ENCODE assay signal across 1 cellular context in the genomic region with DNA sequence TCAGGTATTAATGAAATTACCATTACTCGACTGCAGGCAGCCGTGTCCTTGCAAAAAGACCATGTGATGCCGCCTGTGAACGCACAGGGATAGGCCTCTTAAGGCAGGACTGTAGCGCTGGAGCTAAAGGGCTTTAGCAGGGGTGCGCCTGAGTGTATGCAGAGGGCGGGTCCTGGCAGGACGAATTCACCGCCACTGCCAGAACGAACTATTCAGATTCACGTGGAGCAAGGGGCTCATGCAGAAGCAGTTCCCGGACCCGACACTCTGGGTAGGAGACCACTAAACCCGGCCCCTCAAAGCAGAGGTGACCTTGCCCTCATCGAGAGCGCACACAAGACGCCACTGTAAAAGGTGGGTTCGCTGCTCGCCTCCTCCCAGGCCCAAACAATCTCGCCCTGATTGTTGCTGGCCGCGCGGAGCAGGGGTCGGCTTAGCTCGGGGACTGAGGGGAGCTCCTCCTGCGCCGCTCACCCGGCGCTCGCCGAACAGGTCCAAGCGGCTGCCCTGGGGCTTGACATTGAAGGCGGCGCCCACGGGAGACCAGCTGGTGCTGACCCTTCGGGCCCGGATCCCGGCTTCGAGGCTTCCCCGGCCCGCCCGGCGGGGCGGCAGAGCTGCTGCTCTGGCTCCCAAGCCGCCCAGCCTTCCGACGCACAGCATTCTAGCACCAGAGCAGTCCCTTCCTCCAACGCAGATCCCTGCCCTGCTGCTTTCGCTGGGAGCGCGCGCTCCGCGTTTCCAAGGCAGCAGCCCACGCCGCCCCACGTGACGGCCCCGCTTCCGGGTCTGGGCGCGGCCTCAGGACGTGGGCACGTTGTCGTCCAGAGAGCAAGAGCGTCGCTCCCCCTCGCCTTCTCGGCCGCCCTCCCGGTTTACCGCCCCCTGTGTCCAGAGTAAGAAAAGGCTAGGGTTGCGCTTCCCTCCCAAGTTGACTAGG.
A peak's percentile ranks its signal among the peaks of the same experiment; 100 is the strongest.
TF ChIP-seq lines count a peak whose summit lies in the region.

A gene (minus strand): TSS at position 743 of the 940 bp plus-strand sequence. CDS start 80 bp downstream, at position 663.

TF ChIP-seq in HEK293, 187 proteins besides CTCF, POLR2A, EP300 and RAD21 (continued from another document and continues in another):
- TF ChIP-seq IKZF3 (tag by site-specific recombination; IDR thresholded peaks at IDR 0.05) (0 out of 2 replicates have a peak, but pooled peaks have one; percentile 20), ZNF155 (tag by site-specific recombination; IDR thresholded peaks at IDR 0.05) (no peak), ZNF292 (tag by site-specific recombination; IDR thresholded peaks at IDR 0.05; ENCODE audit: borderline replicate concordance, low read depth) (no peak), ZNF530 (tag by site-specific recombination; IDR thresholded peaks at IDR 0.05; ENCODE audit: low read depth) (no peak), ZNF501 (tag by site-specific recombination; IDR thresholded peaks at IDR 0.05) (peak; percentile 55; the same call in 1 of the 2 replicates), ZNF146 (tag by site-specific recombination; IDR thresholded peaks at IDR 0.05) (no peak), ZNF473 (tag by site-specific recombination; IDR thresholded peaks at IDR 0.05) (no peak), KLF8 (tag by site-specific recombination; IDR thresholded peaks at IDR 0.05) (peak; percentile 90), SALL2 (tag by site-specific recombination; IDR thresholded peaks at IDR 0.05; ENCODE audit: borderline replicate concordance) (no peak), ZBTB8A (tag by site-specific recombination; IDR thresholded peaks at IDR 0.05) (no peak; the same call in 1 of the 2 replicates), ZNF830 (tag by site-specific recombination; IDR thresholded peaks at IDR 0.05; ENCODE audit: low read depth) (no peak), ZSCAN23 (tag by site-specific recombination; IDR thresholded peaks at IDR 0.05) (no peak), KLF7 (tag by site-specific recombination; IDR thresholded peaks at IDR 0.05; ENCODE audit: borderline replicate concordance) (peak; percentile 91), YY2 (tag by site-specific recombination; IDR thresholded peaks at IDR 0.05) (no peak), ZNF629 (tag by site-specific recombination; IDR thresholded peaks at IDR 0.05) (peak; percentile 54; the same call in 1 of the 2 replicates), ZNF354C (tag by site-specific recombination; IDR thresholded peaks at IDR 0.05; ENCODE audit: borderline replicate concordance, low read depth) (no peak), BCL11B (tag by site-specific recombination; IDR thresholded peaks at IDR 0.05; ENCODE audit: low read depth) (no peak), ZNF785 (tag by site-specific recombination; IDR thresholded peaks at IDR 0.05) (no peak), RBAK (tag by site-specific recombination; IDR thresholded peaks at IDR 0.05) (no peak), ZNF366 (tag by site-specific recombination; conservative IDR thresholded peaks at IDR 0.05) (no peak), ZNF707 (tag by site-specific recombination; IDR thresholded peaks at IDR 0.05) (no peak), KLF10 (tag by site-specific recombination; IDR thresholded peaks at IDR 0.05) (no peak), ZNF211 (tag by site-specific recombination; IDR thresholded peaks at IDR 0.05; ENCODE audit: low read depth) (no peak), ZNF266 (tag by site-specific recombination; IDR thresholded peaks at IDR 0.05; ENCODE audit: low read depth) (no peak), TCF7L2 (IDR thresholded peaks at IDR 0.05; ENCODE audit: borderline replicate concordance, low read depth, low read length) (no peak), ZNF624 (tag by site-specific recombination; IDR thresholded peaks at IDR 0.05) (no peak), ZFP41 (tag by site-specific recombination; IDR thresholded peaks at IDR 0.05; ENCODE audit: borderline replicate concordance) (no peak), HOXA7 (CRISPR knock-in tag; IDR thresholded peaks at IDR 0.05; ENCODE audit: borderline replicate concordance) (no peak), MYNN (tag by site-specific recombination; IDR thresholded peaks at IDR 0.05; ENCODE audit: borderline replicate concordance) (no peak), ZNF169 (tag by site-specific recombination; IDR thresholded peaks at IDR 0.05) (no peak), ZNF433 (tag by site-specific recombination; IDR thresholded peaks at IDR 0.05; ENCODE audit: low read depth) (no peak), ZNF837 (tag by site-specific recombination; IDR thresholded peaks at IDR 0.05) (no peak), KLF9 (tag by site-specific recombination; IDR thresholded peaks at IDR 0.05; ENCODE audit: low read depth) (no peak; the same call in 1 of the 2 replicates), ZNF133 (tag by site-specific recombination; IDR thresholded peaks at IDR 0.05) (no peak)
- TF ChIP-seq, protein P1, sequence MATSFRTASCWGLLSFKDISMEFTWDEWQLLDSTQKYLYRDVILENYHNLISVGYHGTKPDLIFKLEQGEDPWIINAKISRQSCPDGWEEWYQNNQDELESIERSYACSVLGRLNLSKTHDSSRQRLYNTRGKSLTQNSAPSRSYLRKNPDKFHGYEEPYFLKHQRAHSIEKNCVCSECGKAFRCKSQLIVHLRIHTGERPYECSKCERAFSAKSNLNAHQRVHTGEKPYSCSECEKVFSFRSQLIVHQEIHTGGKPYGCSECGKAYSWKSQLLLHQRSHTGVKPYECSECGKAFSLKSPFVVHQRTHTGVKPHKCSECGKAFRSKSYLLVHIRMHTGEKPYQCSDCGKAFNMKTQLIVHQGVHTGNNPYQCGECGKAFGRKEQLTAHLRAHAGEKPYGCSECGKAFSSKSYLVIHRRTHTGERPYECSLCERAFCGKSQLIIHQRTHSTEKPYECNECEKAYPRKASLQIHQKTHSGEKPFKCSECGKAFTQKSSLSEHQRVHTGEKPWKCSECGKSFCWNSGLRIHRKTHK (tag by site-specific recombination; IDR thresholded peaks at IDR 0.05): no peak
- TF ChIP-seq, protein P2, sequence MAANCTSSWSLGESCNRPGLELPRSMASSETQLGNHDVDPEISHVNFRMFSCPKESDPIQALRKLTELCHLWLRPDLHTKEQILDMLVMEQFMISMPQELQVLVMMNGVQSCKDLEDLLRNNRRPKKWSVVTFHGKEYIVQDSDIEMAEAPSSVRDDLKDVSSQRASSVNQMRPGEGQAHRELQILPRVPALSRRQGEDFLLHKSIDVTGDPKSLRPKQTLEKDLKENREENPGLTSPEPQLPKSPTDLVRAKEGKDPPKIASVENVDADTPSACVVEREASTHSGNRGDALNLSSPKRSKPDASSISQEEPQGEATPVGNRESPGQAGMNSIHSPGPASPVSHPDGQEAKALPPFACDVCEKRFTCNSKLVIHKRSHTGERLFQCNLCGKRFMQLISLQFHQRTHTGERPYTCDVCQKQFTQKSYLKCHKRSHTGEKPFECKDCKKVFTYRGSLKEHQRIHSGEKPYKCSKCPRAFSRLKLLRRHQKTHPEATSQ (tag by site-specific recombination; IDR thresholded peaks at IDR 0.05): no peak
- TF ChIP-seq, protein P3, sequence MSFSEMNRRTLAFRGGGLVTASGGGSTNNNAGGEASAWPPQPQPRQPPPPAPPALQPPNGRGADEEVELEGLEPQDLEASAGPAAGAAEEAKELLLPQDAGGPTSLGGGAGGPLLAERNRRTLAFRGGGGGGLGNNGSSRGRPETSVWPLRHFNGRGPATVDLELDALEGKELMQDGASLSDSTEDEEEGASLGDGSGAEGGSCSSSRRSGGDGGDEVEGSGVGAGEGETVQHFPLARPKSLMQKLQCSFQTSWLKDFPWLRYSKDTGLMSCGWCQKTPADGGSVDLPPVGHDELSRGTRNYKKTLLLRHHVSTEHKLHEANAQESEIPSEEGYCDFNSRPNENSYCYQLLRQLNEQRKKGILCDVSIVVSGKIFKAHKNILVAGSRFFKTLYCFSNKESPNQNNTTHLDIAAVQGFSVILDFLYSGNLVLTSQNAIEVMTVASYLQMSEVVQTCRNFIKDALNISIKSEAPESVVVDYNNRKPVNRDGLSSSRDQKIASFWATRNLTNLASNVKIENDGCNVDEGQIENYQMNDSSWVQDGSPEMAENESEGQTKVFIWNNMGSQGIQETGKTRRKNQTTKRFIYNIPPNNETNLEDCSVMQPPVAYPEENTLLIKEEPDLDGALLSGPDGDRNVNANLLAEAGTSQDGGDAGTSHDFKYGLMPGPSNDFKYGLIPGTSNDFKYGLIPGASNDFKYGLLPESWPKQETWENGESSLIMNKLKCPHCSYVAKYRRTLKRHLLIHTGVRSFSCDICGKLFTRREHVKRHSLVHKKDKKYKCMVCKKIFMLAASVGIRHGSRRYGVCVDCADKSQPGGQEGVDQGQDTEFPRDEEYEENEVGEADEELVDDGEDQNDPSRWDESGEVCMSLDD (tag by site-specific recombination; IDR thresholded peaks at IDR 0.05): no peak
- TF ChIP-seq, protein P4, sequence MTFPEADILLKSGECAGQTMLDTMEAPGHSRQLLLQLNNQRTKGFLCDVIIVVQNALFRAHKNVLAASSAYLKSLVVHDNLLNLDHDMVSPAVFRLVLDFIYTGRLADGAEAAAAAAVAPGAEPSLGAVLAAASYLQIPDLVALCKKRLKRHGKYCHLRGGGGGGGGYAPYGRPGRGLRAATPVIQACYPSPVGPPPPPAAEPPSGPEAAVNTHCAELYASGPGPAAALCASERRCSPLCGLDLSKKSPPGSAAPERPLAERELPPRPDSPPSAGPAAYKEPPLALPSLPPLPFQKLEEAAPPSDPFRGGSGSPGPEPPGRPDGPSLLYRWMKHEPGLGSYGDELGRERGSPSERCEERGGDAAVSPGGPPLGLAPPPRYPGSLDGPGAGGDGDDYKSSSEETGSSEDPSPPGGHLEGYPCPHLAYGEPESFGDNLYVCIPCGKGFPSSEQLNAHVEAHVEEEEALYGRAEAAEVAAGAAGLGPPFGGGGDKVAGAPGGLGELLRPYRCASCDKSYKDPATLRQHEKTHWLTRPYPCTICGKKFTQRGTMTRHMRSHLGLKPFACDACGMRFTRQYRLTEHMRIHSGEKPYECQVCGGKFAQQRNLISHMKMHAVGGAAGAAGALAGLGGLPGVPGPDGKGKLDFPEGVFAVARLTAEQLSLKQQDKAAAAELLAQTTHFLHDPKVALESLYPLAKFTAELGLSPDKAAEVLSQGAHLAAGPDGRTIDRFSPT (tag by site-specific recombination; IDR thresholded peaks at IDR 0.05): peak; percentile 86
- TF ChIP-seq, protein P5, sequence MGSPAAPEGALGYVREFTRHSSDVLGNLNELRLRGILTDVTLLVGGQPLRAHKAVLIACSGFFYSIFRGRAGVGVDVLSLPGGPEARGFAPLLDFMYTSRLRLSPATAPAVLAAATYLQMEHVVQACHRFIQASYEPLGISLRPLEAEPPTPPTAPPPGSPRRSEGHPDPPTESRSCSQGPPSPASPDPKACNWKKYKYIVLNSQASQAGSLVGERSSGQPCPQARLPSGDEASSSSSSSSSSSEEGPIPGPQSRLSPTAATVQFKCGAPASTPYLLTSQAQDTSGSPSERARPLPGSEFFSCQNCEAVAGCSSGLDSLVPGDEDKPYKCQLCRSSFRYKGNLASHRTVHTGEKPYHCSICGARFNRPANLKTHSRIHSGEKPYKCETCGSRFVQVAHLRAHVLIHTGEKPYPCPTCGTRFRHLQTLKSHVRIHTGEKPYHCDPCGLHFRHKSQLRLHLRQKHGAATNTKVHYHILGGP (tag by site-specific recombination; IDR thresholded peaks at IDR 0.05): no peak
- TF ChIP-seq, protein P6, sequence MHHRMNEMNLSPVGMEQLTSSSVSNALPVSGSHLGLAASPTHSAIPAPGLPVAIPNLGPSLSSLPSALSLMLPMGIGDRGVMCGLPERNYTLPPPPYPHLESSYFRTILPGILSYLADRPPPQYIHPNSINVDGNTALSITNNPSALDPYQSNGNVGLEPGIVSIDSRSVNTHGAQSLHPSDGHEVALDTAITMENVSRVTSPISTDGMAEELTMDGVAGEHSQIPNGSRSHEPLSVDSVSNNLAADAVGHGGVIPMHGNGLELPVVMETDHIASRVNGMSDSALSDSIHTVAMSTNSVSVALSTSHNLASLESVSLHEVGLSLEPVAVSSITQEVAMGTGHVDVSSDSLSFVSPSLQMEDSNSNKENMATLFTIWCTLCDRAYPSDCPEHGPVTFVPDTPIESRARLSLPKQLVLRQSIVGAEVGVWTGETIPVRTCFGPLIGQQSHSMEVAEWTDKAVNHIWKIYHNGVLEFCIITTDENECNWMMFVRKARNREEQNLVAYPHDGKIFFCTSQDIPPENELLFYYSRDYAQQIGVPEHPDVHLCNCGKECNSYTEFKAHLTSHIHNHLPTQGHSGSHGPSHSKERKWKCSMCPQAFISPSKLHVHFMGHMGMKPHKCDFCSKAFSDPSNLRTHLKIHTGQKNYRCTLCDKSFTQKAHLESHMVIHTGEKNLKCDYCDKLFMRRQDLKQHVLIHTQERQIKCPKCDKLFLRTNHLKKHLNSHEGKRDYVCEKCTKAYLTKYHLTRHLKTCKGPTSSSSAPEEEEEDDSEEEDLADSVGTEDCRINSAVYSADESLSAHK (tag by site-specific recombination; IDR thresholded peaks at IDR 0.05): 0 out of 2 replicates have a peak, but pooled peaks have one; percentile 8
- TF ChIP-seq, protein P7, sequence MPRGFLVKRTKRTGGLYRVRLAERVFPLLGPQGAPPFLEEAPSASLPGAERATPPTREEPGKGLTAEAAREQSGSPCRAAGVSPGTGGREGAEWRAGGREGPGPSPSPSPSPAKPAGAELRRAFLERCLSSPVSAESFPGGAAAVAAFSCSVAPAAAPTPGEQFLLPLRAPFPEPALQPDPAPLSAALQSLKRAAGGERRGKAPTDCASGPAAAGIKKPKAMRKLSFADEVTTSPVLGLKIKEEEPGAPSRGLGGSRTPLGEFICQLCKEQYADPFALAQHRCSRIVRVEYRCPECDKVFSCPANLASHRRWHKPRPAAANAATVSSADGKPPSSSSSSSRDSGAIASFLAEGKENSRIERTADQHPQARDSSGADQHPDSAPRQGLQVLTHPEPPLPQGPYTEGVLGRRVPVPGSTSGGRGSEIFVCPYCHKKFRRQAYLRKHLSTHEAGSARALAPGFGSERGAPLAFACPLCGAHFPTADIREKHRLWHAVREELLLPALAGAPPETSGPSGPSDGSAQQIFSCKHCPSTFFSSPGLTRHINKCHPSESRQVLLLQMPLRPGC (tag by site-specific recombination; IDR thresholded peaks at IDR 0.05): peak; percentile 35; the same call in 1 of the 2 replicates
- TF ChIP-seq, protein P8, sequence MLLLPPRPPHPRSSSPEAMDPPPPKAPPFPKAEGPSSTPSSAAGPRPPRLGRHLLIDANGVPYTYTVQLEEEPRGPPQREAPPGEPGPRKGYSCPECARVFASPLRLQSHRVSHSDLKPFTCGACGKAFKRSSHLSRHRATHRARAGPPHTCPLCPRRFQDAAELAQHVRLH (tag by site-specific recombination; IDR thresholded peaks at IDR 0.05): peak; percentile 58; the same call in 1 of the 2 replicates
- TF ChIP-seq, protein P9, sequence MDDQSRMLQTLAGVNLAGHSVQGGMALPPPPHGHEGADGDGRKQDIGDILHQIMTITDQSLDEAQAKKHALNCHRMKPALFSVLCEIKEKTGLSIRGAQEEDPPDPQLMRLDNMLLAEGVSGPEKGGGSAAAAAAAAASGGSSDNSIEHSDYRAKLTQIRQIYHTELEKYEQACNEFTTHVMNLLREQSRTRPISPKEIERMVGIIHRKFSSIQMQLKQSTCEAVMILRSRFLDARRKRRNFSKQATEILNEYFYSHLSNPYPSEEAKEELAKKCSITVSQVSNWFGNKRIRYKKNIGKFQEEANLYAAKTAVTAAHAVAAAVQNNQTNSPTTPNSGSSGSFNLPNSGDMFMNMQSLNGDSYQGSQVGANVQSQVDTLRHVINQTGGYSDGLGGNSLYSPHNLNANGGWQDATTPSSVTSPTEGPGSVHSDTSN (CRISPR knock-in tag; IDR thresholded peaks at IDR 0.05): peak; percentile 66; the same call in 1 of the 2 replicates
